Comparison of ENCODE assay signal across 17 cellular contexts in the genomic region with DNA sequence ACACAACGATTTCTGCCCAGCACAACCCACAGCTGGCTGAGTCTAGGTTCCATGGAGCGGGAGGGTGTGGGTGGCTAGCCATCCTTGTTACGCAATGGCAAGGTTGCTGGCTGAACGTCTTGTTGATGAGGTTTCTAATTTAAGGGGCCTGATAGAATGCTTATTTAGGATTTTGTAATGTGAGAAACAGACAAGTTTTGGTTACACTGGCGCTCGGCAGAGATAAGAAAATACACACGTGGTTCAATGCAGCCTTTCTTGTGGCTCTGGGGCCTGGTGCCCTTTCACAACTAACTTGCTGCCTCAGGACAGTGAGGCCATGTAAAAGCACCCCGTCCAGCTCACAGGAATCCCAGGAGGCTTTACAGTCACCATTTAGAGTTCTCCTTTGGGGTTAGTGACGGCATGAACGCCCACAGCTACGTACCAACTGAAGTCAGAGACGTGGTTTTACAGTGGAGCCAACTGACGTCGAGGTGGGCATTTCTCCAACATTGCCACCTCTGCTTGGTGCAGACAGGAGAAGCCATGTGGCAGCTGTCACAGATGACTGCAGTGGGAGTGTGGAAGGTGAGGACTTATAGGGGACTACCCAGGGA. TPM values are rescaled to one million over a fixed set of nuclear protein-coding genes. Genes with fewer than 3 reads are reported as not detected.
A peak's percentile ranks its signal among the peaks of the same experiment; 100 is the strongest.
DNase-seq lines count a peak whose midpoint lies in the region; ATAC-seq and TF ChIP-seq lines count a peak whose summit lies in the region.
"Had no signal": no experiment of that assay in that cellular context is flagged by ENCODE, and none has a peak within 500 bp of the region (broad histone marks: within the 10 kb centered on the region; RNA-seq: fewer than 3 reads in every experiment).

No MANE protein-coding gene starts in this region.

- DNase-seq in stimulated activated naive CD8-positive, alpha-beta T cell treated with anti-CD3 and anti-CD28 coated beads, Interleukin-15, amount 100 ng/mL, for 72 hours = no peak
- DNase-seq in coronary artery (ENCODE audit: low spot score) (peak; percentile 77), neuronal stem cell (ENCODE audit: low spot score) (no peak), KBM-7 (no peak), medulla oblongata (ENCODE audit: extremely low spot score) (no peak)
- no peak for DNase-seq in CD8-positive, alpha-beta memory T cell
- DNase-seq: activated CD8-positive, alpha-beta T cell treated with anti-CD3 and anti-CD28 coated beads, Interleukin-2, amount 10 ng/mL, durations not matched to agents 7 days and 5 days; activated naive CD4-positive, alpha-beta T cell treated with anti-CD3 and anti-CD28 coated beads, Interleukin-2, amount 50 U/mL, for 16 hours; DND-41; Kasumi-1; NCI-H2171; substantia nigra had no signal

- no peak overlapping the region for H3K9ac ChIP-seq in neuronal stem cell (ENCODE audit: low read depth, low read length, poor library complexity)

- H2BK120ac ChIP-seq in neuronal stem cell (ENCODE audit: low read depth, low read length) = no peak overlapping the region

- peak overlapping the region in 1 of 2 donors; percentile 50 for H3K27ac ChIP-seq in coronary artery
- no peak overlapping the region for H3K27ac ChIP-seq in neuronal stem cell (replicated peaks; ENCODE audit: low read length)
- no peak overlapping the region for H3K27ac ChIP-seq in CD8-positive, alpha-beta memory T cell (ENCODE audit: low read depth, low read length)

- H3K4me1 Mint-ChIP-seq in stimulated activated naive CD8-positive, alpha-beta T cell treated with anti-CD3 and anti-CD28 coated beads, Interleukin-15, Interleukin-2, amounts not matched to agents 100 ng/mL and 50 ng/mL, for 24 hours (ENCODE audit: low read depth) = no peaks in the 10 kb centered on the region
- H3K4me1 Mint-ChIP-seq in stimulated activated naive CD8-positive, alpha-beta T cell treated with anti-CD3 and anti-CD28 coated beads, Interleukin-15, amount 100 ng/mL, for 72 hours = no peaks in the 10 kb centered on the region
- no peaks in the 10 kb centered on the region for H3K4me1 Mint-ChIP-seq in CD8-positive, alpha-beta memory T cell

- H3K27me3 ChIP-seq in neuronal stem cell (ENCODE audit: control insufficient read depth in 3 of 3, insufficient read depth in 3 of 3, low read depth in 1 of 3, low read length in 3 of 3) = no peaks in the 10 kb centered on the region
- H3K27me3 ChIP-seq in CD8-positive, alpha-beta memory T cell (ENCODE audit: insufficient read depth, low read length, poor library complexity, severe bottlenecking) = no peaks in the 10 kb centered on the region
- H3K27me3 ChIP-seq: dorsolateral prefrontal cortex had no signal

- no peak overlapping the region for H3K23ac ChIP-seq in neuronal stem cell (ENCODE audit: low read depth, low read length, poor library complexity)

- no peak overlapping the region for H3K4ac ChIP-seq in neuronal stem cell (ENCODE audit: low read length)

- ATAC-seq in stimulated activated naive CD8-positive, alpha-beta T cell treated with anti-CD3 and anti-CD28 coated beads, Interleukin-15, amount 100 ng/mL, for 72 hours = no peak
- ATAC-seq in HG03342 (IDR thresholded peaks at IDR 0.05; ENCODE audit: unreplicated experiment) = no peak
- ATAC-seq: activated CD8-positive, alpha-beta T cell treated with anti-CD3 and anti-CD28 coated beads, Interleukin-2, amount 10 ng/mL, durations not matched to agents 7 days and 5 days; Panc1 had no signal

- H4K8ac ChIP-seq in neuronal stem cell (ENCODE audit: low read depth, low read length) = no peak overlapping the region

- H3K4me2 ChIP-seq in neuronal stem cell (ENCODE audit: insufficient read depth, low read length, poor library complexity, severe bottlenecking) = no peak overlapping the region

- H2BK12ac ChIP-seq in neuronal stem cell (ENCODE audit: low read length) = no peak overlapping the region

- peak overlapping the region; percentile 11 for H3K27ac Mint-ChIP-seq in stimulated activated naive CD8-positive, alpha-beta T cell treated with anti-CD3 and anti-CD28 coated beads, Interleukin-15, Interleukin-2, amounts not matched to agents 100 ng/mL and 50 ng/mL, for 24 hours
- no peak overlapping the region for H3K27ac Mint-ChIP-seq in stimulated activated naive CD8-positive, alpha-beta T cell treated with anti-CD3 and anti-CD28 coated beads, Interleukin-15, amount 100 ng/mL, for 72 hours
- H3K27ac Mint-ChIP-seq in CD8-positive, alpha-beta memory T cell = no peak overlapping the region
- H3K27ac Mint-ChIP-seq: activated CD8-positive, alpha-beta T cell treated with anti-CD3 and anti-CD28 coated beads, Interleukin-2, amount 10 ng/mL, durations not matched to agents 7 days and 5 days; T-helper 2 cell treated with Interferon-gamma antibody and Interleukin-4, amounts not matched to agents 5 μg/mL and 100 μg/mL, for 36 hours had no signal

- H3K9me3 ChIP-seq in neuronal stem cell (replicated peaks in 1 of 2; ENCODE audit: control insufficient read depth in 2 of 2, insufficient read depth in 1 of 2, low read depth in 1 of 2, low read length in 2 of 2) = no peaks in the 10 kb centered on the region
- no peaks in the 10 kb centered on the region for H3K9me3 ChIP-seq in CD8-positive, alpha-beta memory T cell (ENCODE audit: low read length)

- no peaks in the 10 kb centered on the region for H3K4me1 ChIP-seq in neuronal stem cell (ENCODE audit: control insufficient read depth in 2 of 2, insufficient read depth in 1 of 2, low read depth in 1 of 2, low read length in 2 of 2)
- no peaks in the 10 kb centered on the region for H3K4me1 ChIP-seq in CD8-positive, alpha-beta memory T cell (ENCODE audit: insufficient read depth, low read length)

- no peak for TF ChIP-seq CTCF in coronary artery (IDR thresholded peaks at IDR 0.05)

- POLR2A ChIA-PET in CD8-positive, alpha-beta memory T cell (lab: Charles Lee) = no interaction called here

- peak overlapping the region; percentile 51 for H3K18ac ChIP-seq in neuronal stem cell (ENCODE audit: low read length)

- H3K27me3 Mint-ChIP-seq in stimulated activated naive CD8-positive, alpha-beta T cell treated with anti-CD3 and anti-CD28 coated beads, Interleukin-15, Interleukin-2, amounts not matched to agents 100 ng/mL and 50 ng/mL, for 24 hours = no peaks in the 10 kb centered on the region
- no peaks in the 10 kb centered on the region for H3K27me3 Mint-ChIP-seq in stimulated activated naive CD8-positive, alpha-beta T cell treated with anti-CD3 and anti-CD28 coated beads, Interleukin-15, amount 100 ng/mL, for 72 hours
- peaks cover 0 to 2% of the 10 kb centered on the region in 2 donors for H3K27me3 Mint-ChIP-seq in CD8-positive, alpha-beta memory T cell

- CTCF ChIA-PET in CD8-positive, alpha-beta memory T cell (lab: Charles Lee) = no interaction called here

- H2AK5ac ChIP-seq in neuronal stem cell (ENCODE audit: low read depth, low read length) = no peak overlapping the region

- H3K4me3 ChIP-seq in coronary artery (no peak overlapping the region), neuronal stem cell (ENCODE audit: low read length in 2 of 2) (no peak overlapping the region)
- no peak overlapping the region for H3K4me3 ChIP-seq in CD8-positive, alpha-beta memory T cell (ENCODE audit: low read length)
- H3K4me3 ChIP-seq: dorsolateral prefrontal cortex had no signal

- H2AFZ ChIP-seq in neuronal stem cell (ENCODE audit: low read length) = no peak overlapping the region

- no peaks in the 10 kb centered on the region for H3K36me3 Mint-ChIP-seq in stimulated activated naive CD8-positive, alpha-beta T cell treated with anti-CD3 and anti-CD28 coated beads, Interleukin-15, Interleukin-2, amounts not matched to agents 100 ng/mL and 50 ng/mL, for 24 hours (ENCODE audit: low read depth)
- H3K36me3 Mint-ChIP-seq in CD8-positive, alpha-beta memory T cell = no peaks in the 10 kb centered on the region

- H3K36me3 ChIP-seq in neuronal stem cell (replicated peaks in 1 of 2; ENCODE audit: control insufficient read depth in 2 of 2, insufficient read depth in 2 of 2, low read length in 2 of 2) = no peaks in the 10 kb centered on the region
- no peaks in the 10 kb centered on the region for H3K36me3 ChIP-seq in CD8-positive, alpha-beta memory T cell (ENCODE audit: insufficient read depth, low read length)

- H2BK15ac ChIP-seq in neuronal stem cell (ENCODE audit: low read length) = no peak overlapping the region

- H4K91ac ChIP-seq in neuronal stem cell (ENCODE audit: low read depth, low read length, poor library complexity) = no peak overlapping the region

- in situ Hi-C loops in KBM-7 (cut with MboI; ENCODE audit: low pct_unique_long_range_greater_than_20kb, low sequenced_read_pairs) = no loop called here

- peak overlapping the region; percentile 94 for H3K14ac ChIP-seq in neuronal stem cell (ENCODE audit: low read length)

- no peaks in the 10 kb centered on the region for H3K79me1 ChIP-seq in neuronal stem cell (ENCODE audit: low read depth, low read length)

- no peak overlapping the region for H2BK5ac ChIP-seq in neuronal stem cell (ENCODE audit: low read length)

- no peak overlapping the region for H3K4me3 Mint-ChIP-seq in stimulated activated naive CD8-positive, alpha-beta T cell treated with anti-CD3 and anti-CD28 coated beads, Interleukin-15, Interleukin-2, amounts not matched to agents 100 ng/mL and 50 ng/mL, for 24 hours
- no peak overlapping the region for H3K4me3 Mint-ChIP-seq in stimulated activated naive CD8-positive, alpha-beta T cell treated with anti-CD3 and anti-CD28 coated beads, Interleukin-15, amount 100 ng/mL, for 72 hours
- no peak overlapping the region for H3K4me3 Mint-ChIP-seq in CD8-positive, alpha-beta memory T cell
- H3K4me3 Mint-ChIP-seq: activated CD8-positive, alpha-beta T cell treated with anti-CD3 and anti-CD28 coated beads, Interleukin-2, amount 10 ng/mL, durations not matched to agents 7 days and 5 days; T-helper 2 cell treated with Interferon-gamma antibody and Interleukin-4, amounts not matched to agents 5 μg/mL and 100 μg/mL, for 36 hours had no signal

- H3K9me3 Mint-ChIP-seq in stimulated activated naive CD8-positive, alpha-beta T cell treated with anti-CD3 and anti-CD28 coated beads, Interleukin-15, Interleukin-2, amounts not matched to agents 100 ng/mL and 50 ng/mL, for 24 hours = no peaks in the 10 kb centered on the region
- H3K9me3 Mint-ChIP-seq in stimulated activated naive CD8-positive, alpha-beta T cell treated with anti-CD3 and anti-CD28 coated beads, Interleukin-15, amount 100 ng/mL, for 72 hours = no peaks in the 10 kb centered on the region
- peaks cover 0 to 7% (median 2%) of the 10 kb centered on the region in 5 donors for H3K9me3 Mint-ChIP-seq in CD8-positive, alpha-beta memory T cell
- H3K9me3 Mint-ChIP-seq: T-helper 2 cell treated with Interferon-gamma antibody and Interleukin-4, amounts not matched to agents 5 μg/mL and 100 μg/mL, for 36 hours had no signal

- no CpG with 5 or more reads among the region's 14 CpGs for WGBS in neuronal stem cell (ENCODE audit: extremely low coverage in 2 of 2, insufficient read length in 2 of 2, insufficient replicate concordance in 1 of 2), 2 donors

RNA-seq across cellular contexts. Expression of gene PIEZO2, which starts 29.7 kb away (rescaled TPM):
- polyA plus RNA-seq in neuronal stem cell (2013, experiment 1 of 2) = 2.8 TPM
- 3.2 TPM for polyA plus RNA-seq in neuronal stem cell (2013, experiment 2 of 2)
- not detected for total RNA-seq in CD8-positive, alpha-beta memory T cell
- polyA plus RNA-seq in CD8-positive, alpha-beta memory T cell = not detected
- total RNA-seq: activated CD8-positive, alpha-beta T cell treated with anti-CD3 and anti-CD28 coated beads, Interleukin-2, amount 10 ng/mL, durations not matched to agents 7 days and 5 days had no signal
